ENCODE assay signal across 8 cellular contexts in genomic region chr1:234656981-234657651, GRCh38. TPM values are rescaled to one million over a fixed set of nuclear protein-coding genes. Genes with fewer than 3 reads are reported as not detected.
A peak's percentile ranks its signal among the peaks of the same experiment; 100 is the strongest.
DNase-seq lines count a peak whose midpoint lies in the region; ATAC-seq, FAIRE-seq and TF ChIP-seq lines count a peak whose summit lies in the region.

No MANE protein-coding gene starts in this region.

- H3K4me3 ChIP-seq in ACC112 (ENCODE audit: low read depth, low read length) (peak overlapping the region; percentile 28), muscle layer of duodenum (ENCODE audit: low read depth in 1 of 2, low read length in 2 of 2) (no peak overlapping the region)

- no peak for TF ChIP-seq POLR2A in GM12891 (IDR thresholded peaks at IDR 0.05; ENCODE audit: low read depth, low read length)

- peak overlapping the region; percentile 23 for H2AFZ ChIP-seq in ACC112 (ENCODE audit: low read length, unreplicated experiment)

- H3K27ac ChIP-seq in ACC112 (ENCODE audit: low read depth, low read length) = peak overlapping the region; percentile 98
- H3K27ac ChIP-seq in muscle layer of duodenum (ENCODE audit: low read length) = peak overlapping the region; percentile 11

- H3K27me3 ChIP-seq in ACC112 (ENCODE audit: insufficient read depth, low read length) (no peaks in the 10 kb centered on the region), muscle layer of duodenum (ENCODE audit: low read depth, low read length) (no peaks in the 10 kb centered on the region)

- no peaks in the 10 kb centered on the region for H3K36me3 ChIP-seq in ACC112 (ENCODE audit: insufficient read depth, low read length)
- H3K36me3 ChIP-seq in muscle layer of duodenum (ENCODE audit: control insufficient read depth in 1 of 2, insufficient read depth in 2 of 2, low read length in 2 of 2) = peaks cover 0 to 4% of the 10 kb centered on the region in 2 donors

- no peaks in the 10 kb centered on the region for H3K9me3 ChIP-seq in muscle layer of duodenum (ENCODE audit: control insufficient read depth in 1 of 2, low read length in 2 of 2)

- peaks cover 39% of the 10 kb centered on the region for H3K4me1 ChIP-seq in ACC112 (ENCODE audit: control insufficient read depth, insufficient read depth, low read length, unreplicated experiment)
- H3K4me1 ChIP-seq in muscle layer of duodenum (ENCODE audit: control insufficient read depth in 1 of 2, insufficient read depth in 2 of 2, low read length in 2 of 2) = peaks cover 5% of the 10 kb centered on the region in 2 donors

- ATAC-seq in GM19035 (IDR thresholded peaks at IDR 0.05; ENCODE audit: unreplicated experiment) (no peak), HG03139 (IDR thresholded peaks at IDR 0.05; ENCODE audit: unreplicated experiment) (no peak)

- H3K79me2 ChIP-seq in ACC112 (ENCODE audit: control insufficient read depth, insufficient read depth, low read length, unreplicated experiment) = no peaks in the 10 kb centered on the region

- DNase-seq in GM12891 (ENCODE audit: insufficient read length, low spot score) (no peak), NOMO-1 (lab: John Stamatoyannopoulos, UW; ENCODE audit: unreplicated experiment in 2 of 2) (peak; percentile 84 to 98), dedifferentiated amniotic fluid mesenchymal stem cell (ENCODE audit: extremely low spot score) (peak; percentile 51), NCI-H1092 treated with DMSO at 0.1 percent for 48 hours (lab: John Stamatoyannopoulos, UW) (no peak)

- FAIRE-seq in GM12891 (lab: Jason Lieb, UNC) = peak; percentile 13

TF ChIP-seq in GM12891, 5 proteins besides CTCF, POLR2A, EP300 and RAD21:
- TF ChIP-seq POU2F2 (IDR thresholded peaks at IDR 0.05; ENCODE audit: low read depth, low read length) (no peak), SPI1 (IDR thresholded peaks at IDR 0.05; ENCODE audit: low read depth, low read length) (peak; percentile 78)

RNA-seq across cellular contexts. Expression of gene IRF2BP2, which starts 47.1 kb away (rescaled TPM):
- polyA plus RNA-seq in GM12891 (2012; ENCODE audit: low read depth, missing spikeins) = 99.5 TPM

Comparison
In these comparisons a context has a peak if more than half of its experiments do, and no peak if none do; other contexts are left out.
1. DNase-seq: peak in NOMO-1 (2 of 2) and dedifferentiated amniotic fluid mesenchymal stem cell (single experiment); none in GM12891 (single experiment) and NCI-H1092 treated with DMSO at 0.1 percent for 48 hours (single experiment).